9 cellular contexts compared by ENCODE assay signal in genomic region chr17:45022288-45022648, GRCh38. TPM values are rescaled to one million over a fixed set of nuclear protein-coding genes. Genes with fewer than 3 reads are reported as not detected.
A peak's percentile ranks its signal among the peaks of the same experiment; 100 is the strongest.
DNase-seq lines count a peak whose midpoint lies in the region; ATAC-seq and TF ChIP-seq lines count a peak whose summit lies in the region.
"Had no signal": no experiment of that assay in that cellular context is flagged by ENCODE, and none has a peak within 500 bp of the region (broad histone marks: within the 10 kb centered on the region; RNA-seq: fewer than 3 reads in every experiment).

No MANE protein-coding gene starts in this region.

- H3K27me3 Mint-ChIP-seq in activated CD4-positive, alpha-beta memory T cell treated with anti-CD3 and anti-CD28 coated beads, Interleukin-2, amount 10 ng/mL, durations not matched to agents 7 days and 5 days, result peaks cover 32% of the 10 kb centered on the region

- no peak overlapping the region for H3K9ac ChIP-seq in mammary epithelial cell (ENCODE audit: insufficient read depth, low read length)
- peak overlapping the region; percentile 38 for H3K9ac ChIP-seq in mucosa of stomach (ENCODE audit: low read length)

- H3K27me3 ChIP-seq in mammary epithelial cell (ENCODE audit: insufficient read depth, low read length) (no peaks in the 10 kb centered on the region), mucosa of stomach (ENCODE audit: control insufficient read depth, insufficient read depth, low read length) (peaks cover 41% of the 10 kb centered on the region), vagina (no peaks in the 10 kb centered on the region)
- H3K27me3 ChIP-seq: SJSA1 had no signal

- TF ChIP-seq POLR2A in vagina (IDR thresholded peaks at IDR 0.05), result no peak

- H3K27ac ChIP-seq in mammary epithelial cell (ENCODE audit: insufficient read depth, low read depth, low read length) (no peak overlapping the region), vagina (peak overlapping the region; percentile 86)
- H3K27ac ChIP-seq: SJSA1 had no signal

- DNase-seq in Right ventricle myocardium superior, result no peak
- no peak for DNase-seq in Right ventricle myocardium inferior (ENCODE audit: missing footprints)
- DNase-seq in mammary epithelial cell, result no peak
- no peak for DNase-seq in vagina (ENCODE audit: extremely low spot score in 2 of 2)
- no peak for DNase-seq in SIG-M5 (lab: John Stamatoyannopoulos, UW)
- no peak for DNase-seq in activated CD4-positive, alpha-beta memory T cell treated with anti-CD3 and anti-CD28 coated beads, Interleukin-2, amount 10 ng/mL, durations not matched to agents 7 days and 5 days

- peaks cover 5% of the 10 kb centered on the region for H3K36me3 Mint-ChIP-seq in activated CD4-positive, alpha-beta memory T cell treated with anti-CD3 and anti-CD28 coated beads, Interleukin-2, amount 10 ng/mL, durations not matched to agents 7 days and 5 days (ENCODE audit: low read depth)

- H3K36me3 ChIP-seq in mammary epithelial cell (ENCODE audit: insufficient read depth, low read length), result no peaks in the 10 kb centered on the region
- H3K36me3 ChIP-seq in mucosa of stomach (ENCODE audit: control insufficient read depth, insufficient read depth, low read length), result no peaks in the 10 kb centered on the region
- no peaks in the 10 kb centered on the region for H3K36me3 ChIP-seq in vagina

- H3K27ac Mint-ChIP-seq in activated CD4-positive, alpha-beta memory T cell treated with anti-CD3 and anti-CD28 coated beads, Interleukin-2, amount 10 ng/mL, durations not matched to agents 7 days and 5 days, result no peak overlapping the region

- H4K20me1 ChIP-seq in mammary epithelial cell (ENCODE audit: insufficient read depth, low read length), result no peaks in the 10 kb centered on the region

- no peak overlapping the region for H3K4me3 Mint-ChIP-seq in activated CD4-positive, alpha-beta memory T cell treated with anti-CD3 and anti-CD28 coated beads, Interleukin-2, amount 10 ng/mL, durations not matched to agents 7 days and 5 days

- CTCF ChIA-PET in mammary epithelial cell (lab: Charles Lee; ENCODE audit: low non-redundant PET), result no interaction called here
- CTCF ChIA-PET in activated CD4-positive, alpha-beta memory T cell treated with anti-CD3 and anti-CD28 coated beads, Interleukin-2, amount 10 ng/mL, durations not matched to agents 7 days and 5 days (lab: Charles Lee), result interaction anchor here (0.7 to 5.0 kb wide), 17 partner anchors 9 to 125 kb away, joined by 3 to 53 read pairs (median 4); partner anchors contain the start of genes ACBD4 and C1QL1

- H3K9me3 ChIP-seq in mammary epithelial cell (replicated peaks; ENCODE audit: insufficient read depth, low read length) (no peaks in the 10 kb centered on the region), mucosa of stomach (ENCODE audit: control insufficient read depth, low read length) (no peaks in the 10 kb centered on the region), vagina (no peaks in the 10 kb centered on the region)

- H2AFZ ChIP-seq in mammary epithelial cell (ENCODE audit: low read depth, low read length), result no peak overlapping the region

- ATAC-seq in Right ventricle myocardium superior (ENCODE audit: poor library complexity) (peak; percentile 2), Right ventricle myocardium inferior (no peak), HG02884 (IDR thresholded peaks at IDR 0.05; ENCODE audit: unreplicated experiment) (no peak)

- H3K79me2 ChIP-seq in mammary epithelial cell (ENCODE audit: insufficient read depth, low read length), result no peaks in the 10 kb centered on the region

- POLR2A ChIA-PET in activated CD4-positive, alpha-beta memory T cell treated with anti-CD3 and anti-CD28 coated beads, Interleukin-2, amount 10 ng/mL, durations not matched to agents 7 days and 5 days (lab: Charles Lee), result interaction anchor here (0.9 to 3.2 kb wide), 3 partner anchors 13 to 102 kb away, joined by 3 to 16 read pairs (median 3); partner anchors contain the start of gene KIF18B

- in situ Hi-C loops in mammary epithelial cell (cut with MboI; ENCODE audit: low sequenced_read_pairs in 2 of 2), result no loop called here

- H3K4me3 ChIP-seq in mammary epithelial cell (replicated peaks in 1 of 3; ENCODE audit: insufficient read depth in 1 of 3, low read depth in 2 of 3, low read length in 3 of 3) (no peak overlapping the region), mucosa of stomach (ENCODE audit: low read length) (no peak overlapping the region), vagina (peak overlapping the region in 1 of 2 donors; percentile 29)
- H3K4me3 ChIP-seq: SJSA1 had no signal

- peaks cover 14% of the 10 kb centered on the region for H3K4me1 ChIP-seq in mammary epithelial cell (ENCODE audit: insufficient read depth, low read length)
- peaks cover 37% of the 10 kb centered on the region for H3K4me1 ChIP-seq in mucosa of stomach (ENCODE audit: control insufficient read depth, insufficient read depth, low read length)
- peaks cover 50% of the 10 kb centered on the region for H3K4me1 ChIP-seq in vagina

- 75% methylated on average over 8 of the region's 8 CpGs for WGBS in mammary epithelial cell (ENCODE audit: low coverage, missing lambda C conversion rate)

- BruUV-seq in mammary epithelial cell (replicated peaks; lab: Mats Ljungman, UMichigan), result no TSS peak

- peaks cover 17% of the 10 kb centered on the region for H3K4me1 Mint-ChIP-seq in activated CD4-positive, alpha-beta memory T cell treated with anti-CD3 and anti-CD28 coated beads, Interleukin-2, amount 10 ng/mL, durations not matched to agents 7 days and 5 days

- intact Hi-C loops in Right ventricle myocardium superior (cut with DNase I), result loop anchor here (2.0 to 10.0 kb wide), 2 partner anchors 101 to 247 kb away; no protein-coding TSS in a partner anchor
- intact Hi-C loops in Right ventricle myocardium inferior (cut with DNase I), result loop anchor here (1.0 to 5.0 kb wide), 5 partner anchors 55 to 247 kb away; partner anchors contain the start of genes C1QL1 and PLCD3
- intact Hi-C loops in mammary epithelial cell (cut with micrococcal nuclease), result loop anchor here (1.0 kb wide), 1 partner anchor 102 kb away; no protein-coding TSS in a partner anchor
- intact Hi-C loops in vagina (cut with DNase I), result loop anchor here (5.0 kb wide), 1 partner anchor 245 kb away; no protein-coding TSS in a partner anchor

- H3K9me3 Mint-ChIP-seq in activated CD4-positive, alpha-beta memory T cell treated with anti-CD3 and anti-CD28 coated beads, Interleukin-2, amount 10 ng/mL, durations not matched to agents 7 days and 5 days, result no peaks in the 10 kb centered on the region

- TF ChIP-seq CTCF in mammary epithelial cell (conservative IDR thresholded peaks at IDR 0.05 in 1 of 2, IDR thresholded peaks at IDR 0.05 in 1 of 2; ENCODE audit: extremely low read depth in 1 of 2, insufficient read depth in 1 of 2, low read depth in 1 of 2, low read length in 2 of 2) (no peak), vagina (IDR thresholded peaks at IDR 0.05) (no peak)

- dilution Hi-C loops in mammary epithelial cell (cut with HindIII; ENCODE audit: low sequenced_read_pairs), result loop anchor here (5.0 to 10.0 kb wide), 3 partner anchors 65 to 247 kb away; no protein-coding TSS in a partner anchor

- H3K4me2 ChIP-seq in mammary epithelial cell (ENCODE audit: insufficient read depth, low read depth, low read length), result peak overlapping the region; percentile 74

RNA-seq across cellular contexts. Expression of gene DCAKD, which starts 29.2 kb away (rescaled TPM):
- total RNA-seq in Right ventricle myocardium superior (25.3 TPM), Right ventricle myocardium inferior (24.2 TPM), mammary epithelial cell (10 to 100 TPM; 35.4 to 68.0 TPM), vagina (54.5 TPM)
- polyA plus RNA-seq in mammary epithelial cell, result 27.7 TPM
- polyA minus RNA-seq in mammary epithelial cell, result 40.8 TPM
- 10 to 100 TPM; 25.9 to 26.2 TPM for total RNA-seq in activated CD4-positive, alpha-beta memory T cell treated with anti-CD3 and anti-CD28 coated beads, Interleukin-2, amount 10 ng/mL, durations not matched to agents 7 days and 5 days

RNA-seq across cellular contexts. Expression of gene NMT1, which starts 38.8 kb away (rescaled TPM):
- total RNA-seq in Right ventricle myocardium superior (84.5 TPM), Right ventricle myocardium inferior (96.0 TPM), mammary epithelial cell (100 to 1,000 TPM in 1 of 2 donors, 10 to 100 TPM in 1; 80.0 to 143 TPM), vagina (49.4 TPM)
- 55.9 TPM for polyA plus RNA-seq in mammary epithelial cell
- polyA minus RNA-seq in mammary epithelial cell, result 170 TPM
- total RNA-seq in activated CD4-positive, alpha-beta memory T cell treated with anti-CD3 and anti-CD28 coated beads, Interleukin-2, amount 10 ng/mL, durations not matched to agents 7 days and 5 days, result 100 to 1,000 TPM; 114 TPM

RNA-seq across cellular contexts. Expression of gene C1QL1, which starts 54.2 kb away (rescaled TPM):
- total RNA-seq in Right ventricle myocardium superior (7.3 TPM), Right ventricle myocardium inferior (11.3 TPM), mammary epithelial cell (under 1 TPM in 1 of 2 donors, not detected in 1; 0.54 TPM), vagina (6.9 TPM)
- polyA plus RNA-seq in mammary epithelial cell, result 1.9 TPM
- not detected for polyA minus RNA-seq in mammary epithelial cell
- total RNA-seq in activated CD4-positive, alpha-beta memory T cell treated with anti-CD3 and anti-CD28 coated beads, Interleukin-2, amount 10 ng/mL, durations not matched to agents 7 days and 5 days, result under 1 TPM; 0.33 to 0.43 TPM
